ENCODE assay signal across 8 cellular contexts in the genomic region with DNA sequence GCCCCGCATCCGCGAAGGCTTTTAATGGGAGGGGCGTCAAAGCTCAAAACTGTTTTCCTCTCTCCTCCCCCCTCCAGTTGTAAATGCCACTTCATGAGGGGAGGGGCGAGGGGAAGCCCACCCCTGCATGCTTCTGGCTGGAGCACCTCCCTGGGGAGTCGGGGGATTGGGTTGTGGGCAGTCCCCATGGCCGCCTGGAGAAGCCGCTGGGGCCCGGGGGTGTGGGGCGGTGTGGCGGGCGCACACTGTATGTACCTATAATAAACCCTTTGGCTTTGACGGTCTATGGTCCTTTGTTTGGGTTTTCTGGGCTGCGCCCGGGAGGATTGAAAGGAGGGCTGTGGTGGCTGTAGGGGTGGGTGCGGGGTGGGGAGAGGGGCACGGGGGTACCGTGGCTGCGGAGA. TPM values are rescaled to one million over a fixed set of nuclear protein-coding genes. Genes with fewer than 3 reads are reported as not detected.
DNase-seq lines count a peak whose midpoint lies in the region; ATAC-seq and TF ChIP-seq lines count a peak whose summit lies in the region.

No MANE protein-coding gene starts in this region.

- H3K36me3 Mint-ChIP-seq in CD4-positive, alpha-beta memory T cell = peaks cover 17 to 23% of the 10 kb centered on the region in 2 donors

- CTCF ChIA-PET in CD4-positive, alpha-beta memory T cell (lab: Charles Lee; ENCODE audit: partially characterized antibody) = interaction anchor here (0.7 to 2.3 kb wide), 2 partner anchors 27 to 58 kb away, joined by 3 to 9 read pairs; no protein-coding TSS in a partner anchor

- no peaks in the 10 kb centered on the region for H3K27me3 Mint-ChIP-seq in CD4-positive, alpha-beta memory T cell

- H3K4me3 ChIP-seq in CD4-positive, alpha-beta memory T cell (ENCODE audit: low read length in 2 of 2) = peak overlapping the region; percentile 73 to 74
- H3K4me3 ChIP-seq in choroid plexus epithelial cell (ENCODE audit: low read depth, low read length) (peak overlapping the region; percentile 69), muscle layer of duodenum (ENCODE audit: low read depth in 1 of 2, low read length in 2 of 2) (peak overlapping the region; percentile 86 to 87)

- intact Hi-C loops in CD4-positive, alpha-beta memory T cell (cut with micrococcal nuclease) = loop anchor here (1.0 kb wide), 3 partner anchors 29 to 111 kb away; partner anchors contain the start of gene BLVRB

- DNase-seq in CD4-positive, alpha-beta memory T cell = peak in 1 of 5 donors; percentile 63
- peak; percentile 67 for DNase-seq in NCI-H82 treated with DMSO at 0.1 percent for 48 hours (lab: John Stamatoyannopoulos, UW; ENCODE audit: unreplicated experiment)
- no peak for DNase-seq in choroid plexus epithelial cell (ENCODE audit: low read depth)
- no peak for DNase-seq in Kasumi-1 (lab: John Stamatoyannopoulos, UW)

- H3K4me1 Mint-ChIP-seq in CD4-positive, alpha-beta memory T cell = peaks cover 12 to 31% (median 22%) of the 10 kb centered on the region in 4 donors

- POLR2A ChIA-PET in CD4-positive, alpha-beta memory T cell (lab: Charles Lee; ENCODE audit: partially characterized antibody) = interaction anchor here (0.6 to 1.4 kb wide), 6 partner anchors 21 to 972 kb away, joined by 3 to 5 read pairs (median 4); partner anchors contain the start of gene BLVRB

- H3K4me1 ChIP-seq in CD4-positive, alpha-beta memory T cell (ENCODE audit: insufficient read depth, low read length) = peaks cover 23% of the 10 kb centered on the region
- H3K4me1 ChIP-seq in muscle layer of duodenum (ENCODE audit: control insufficient read depth in 1 of 2, insufficient read depth in 2 of 2, low read length in 2 of 2) = peaks cover 0 to 19% of the 10 kb centered on the region in 2 donors

- ATAC-seq in GM21526 (IDR thresholded peaks at IDR 0.05; ENCODE audit: low FRiP score, unreplicated experiment) (peak; percentile 26), HG03045 (IDR thresholded peaks at IDR 0.05; ENCODE audit: unreplicated experiment) (no peak), HG02840 (IDR thresholded peaks at IDR 0.05; ENCODE audit: low FRiP score, unreplicated experiment) (no peak)

- no peaks in the 10 kb centered on the region for H3K9me3 ChIP-seq in CD4-positive, alpha-beta memory T cell (ENCODE audit: control insufficient read depth in 1 of 2, low read length in 2 of 2)
- no peaks in the 10 kb centered on the region for H3K9me3 ChIP-seq in muscle layer of duodenum (ENCODE audit: control insufficient read depth in 1 of 2, low read length in 2 of 2)

- H3K27me3 ChIP-seq in CD4-positive, alpha-beta memory T cell (ENCODE audit: insufficient read depth, low read length) = no peaks in the 10 kb centered on the region
- no peaks in the 10 kb centered on the region for H3K27me3 ChIP-seq in muscle layer of duodenum (ENCODE audit: low read depth, low read length)

- peaks cover 0 to 2% (median 0%) of the 10 kb centered on the region in 8 donors for H3K9me3 Mint-ChIP-seq in CD4-positive, alpha-beta memory T cell

- peak overlapping the region; percentile 87 to 94 (median 90) for H3K27ac Mint-ChIP-seq in CD4-positive, alpha-beta memory T cell

- H3K4me3 Mint-ChIP-seq in CD4-positive, alpha-beta memory T cell = peak overlapping the region; percentile 83 to 94 (median 91)

- TF ChIP-seq CTCF in choroid plexus epithelial cell (conservative IDR thresholded peaks at IDR 0.05; ENCODE audit: low read depth, low read length) = no peak

- H3K36me3 ChIP-seq in CD4-positive, alpha-beta memory T cell (ENCODE audit: insufficient read depth, low read length) = peaks cover 22% of the 10 kb centered on the region
- H3K36me3 ChIP-seq in muscle layer of duodenum (ENCODE audit: control insufficient read depth in 1 of 2, insufficient read depth in 2 of 2, low read length in 2 of 2) = peaks cover 0 to 10% of the 10 kb centered on the region in 2 donors

- H3K27ac ChIP-seq in CD4-positive, alpha-beta memory T cell (ENCODE audit: low read depth, low read length) = peak overlapping the region; percentile 72
- H3K27ac ChIP-seq in muscle layer of duodenum (ENCODE audit: low read length) = no peak overlapping the region

RNA-seq across cellular contexts. Expression of gene SHKBP1, which starts 0.5 kb away (rescaled TPM):
- 100 to 1,000 TPM; 167 to 170 TPM for total RNA-seq in CD4-positive, alpha-beta memory T cell
- 100 to 1,000 TPM; 137 to 155 TPM for polyA plus RNA-seq in CD4-positive, alpha-beta memory T cell

RNA-seq across cellular contexts. Expression of gene LTBP4, which starts 25.0 kb away (rescaled TPM):
- total RNA-seq in CD4-positive, alpha-beta memory T cell = 100 to 1,000 TPM; 157 to 158 TPM
- 10 to 100 TPM; 26.0 to 49.4 TPM for polyA plus RNA-seq in CD4-positive, alpha-beta memory T cell
